2 cellular contexts compared by ENCODE assay signal in the genomic region with DNA sequence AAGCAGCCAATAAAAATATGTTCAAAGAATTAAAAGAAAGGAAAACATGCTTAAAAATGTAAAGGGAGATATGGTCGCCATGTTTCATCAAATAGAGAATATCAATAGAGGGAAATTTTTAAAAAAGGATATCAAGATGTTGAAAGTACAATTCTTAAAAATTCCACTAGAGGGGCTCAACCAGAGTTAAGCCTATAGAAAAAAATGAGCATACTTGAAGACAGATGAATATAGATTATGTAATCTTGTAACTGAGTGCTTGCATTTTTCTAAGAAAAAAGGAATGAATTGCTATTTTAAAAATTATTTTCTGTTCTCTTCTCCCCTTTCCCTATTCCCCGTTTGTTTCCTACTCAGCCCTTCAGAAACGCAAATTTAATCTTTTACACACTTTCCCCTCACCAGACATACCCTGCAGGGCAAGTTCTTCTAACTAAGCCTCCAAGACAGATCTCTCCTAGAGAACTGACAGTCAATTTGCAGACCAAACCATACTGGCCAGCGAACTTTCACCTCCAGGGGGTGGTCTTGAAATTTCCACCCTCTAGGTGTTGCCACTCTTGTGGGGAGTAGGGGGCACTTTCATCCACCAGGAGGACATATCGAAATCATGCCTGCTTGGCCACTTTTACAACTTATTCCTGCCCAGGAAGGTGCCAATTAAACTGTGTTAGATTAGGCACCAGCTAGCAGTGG.
TF ChIP-seq lines count a peak whose summit lies in the region.

No MANE protein-coding gene starts in this region.

TF ChIP-seq in liver, 16 proteins besides CTCF, POLR2A, EP300 and RAD21:
- no peak for TF ChIP-seq YY1 (IDR thresholded peaks at IDR 0.05)
- TF ChIP-seq FOXA2 (IDR thresholded peaks at IDR 0.05): no peak
- TF ChIP-seq, protein P1, sequence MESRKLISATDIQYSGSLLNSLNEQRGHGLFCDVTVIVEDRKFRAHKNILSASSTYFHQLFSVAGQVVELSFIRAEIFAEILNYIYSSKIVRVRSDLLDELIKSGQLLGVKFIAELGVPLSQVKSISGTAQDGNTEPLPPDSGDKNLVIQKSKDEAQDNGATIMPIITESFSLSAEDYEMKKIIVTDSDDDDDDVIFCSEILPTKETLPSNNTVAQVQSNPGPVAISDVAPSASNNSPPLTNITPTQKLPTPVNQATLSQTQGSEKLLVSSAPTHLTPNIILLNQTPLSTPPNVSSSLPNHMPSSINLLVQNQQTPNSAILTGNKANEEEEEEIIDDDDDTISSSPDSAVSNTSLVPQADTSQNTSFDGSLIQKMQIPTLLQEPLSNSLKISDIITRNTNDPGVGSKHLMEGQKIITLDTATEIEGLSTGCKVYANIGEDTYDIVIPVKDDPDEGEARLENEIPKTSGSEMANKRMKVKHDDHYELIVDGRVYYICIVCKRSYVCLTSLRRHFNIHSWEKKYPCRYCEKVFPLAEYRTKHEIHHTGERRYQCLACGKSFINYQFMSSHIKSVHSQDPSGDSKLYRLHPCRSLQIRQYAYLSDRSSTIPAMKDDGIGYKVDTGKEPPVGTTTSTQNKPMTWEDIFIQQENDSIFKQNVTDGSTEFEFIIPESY (IDR thresholded peaks at IDR 0.05): no peak
- TF ChIP-seq NR2F2 (IDR thresholded peaks at IDR 0.05): no peak
- no peak for TF ChIP-seq GABPA (IDR thresholded peaks at IDR 0.05 in 1 of 2, conservative IDR thresholded peaks at IDR 0.05 in 1 of 2)

TF ChIP-seq in HepG2, 621 proteins besides CTCF, POLR2A, EP300 and RAD21:
- no peak for TF ChIP-seq DRAP1 (CRISPR knock-in tag; IDR thresholded peaks at IDR 0.05)
- no peak for TF ChIP-seq CBX5 (CRISPR knock-in tag; IDR thresholded peaks at IDR 0.05; ENCODE audit: borderline replicate concordance)
- TF ChIP-seq NPAS2 (CRISPR knock-in tag; IDR thresholded peaks at IDR 0.05; ENCODE audit: borderline replicate concordance): no peak
- TF ChIP-seq HOXD1 (CRISPR knock-in tag; IDR thresholded peaks at IDR 0.05): no peak
- no peak for TF ChIP-seq ETV5 (CRISPR knock-in tag; IDR thresholded peaks at IDR 0.05; ENCODE audit: borderline replicate concordance)
- no peak for TF ChIP-seq KDM2A (CRISPR knock-in tag; IDR thresholded peaks at IDR 0.05; ENCODE audit: borderline replicate concordance, low read depth)
- no peak for TF ChIP-seq ZNF691 (CRISPR knock-in tag; IDR thresholded peaks at IDR 0.05; ENCODE audit: borderline replicate concordance, low read depth)
- TF ChIP-seq PBX3 (CRISPR knock-in tag; IDR thresholded peaks at IDR 0.05; ENCODE audit: borderline replicate concordance): no peak
- TF ChIP-seq ZBTB46 (CRISPR knock-in tag; IDR thresholded peaks at IDR 0.05; ENCODE audit: borderline replicate concordance): no peak
- TF ChIP-seq JARID2 (CRISPR knock-in tag; IDR thresholded peaks at IDR 0.05; ENCODE audit: insufficient replicate concordance): no peak
